27 cellular contexts compared by ENCODE assay signal in genomic region chr2:235706496-235706895, GRCh38.
"Had no signal": no experiment of that assay in that cellular context is flagged by ENCODE, and none has a peak within 500 bp of the region (broad histone marks: within the 10 kb centered on the region; RNA-seq: fewer than 3 reads in every experiment).

No MANE protein-coding gene starts in this region.

- H3K27me3 Mint-ChIP-seq: activated naive CD4-positive, alpha-beta T cell treated with anti-CD3 and anti-CD28 coated beads, Interleukin-2, amount 10 ng/mL, durations not matched to agents 7 days and 5 days; brain; effector memory CD8-positive, alpha-beta T cell; memory B cell had no signal

- H3K4me3 ChIP-seq: ascending aorta, coronary artery, dorsolateral prefrontal cortex, testis, uterus had no signal

- H3K36me3 Mint-ChIP-seq: activated CD4-positive, alpha-beta memory T cell treated with anti-CD3 and anti-CD28 coated beads for 36 hours; activated naive CD4-positive, alpha-beta T cell treated with anti-CD3 and anti-CD28 coated beads, Interleukin-2, amount 10 ng/mL, durations not matched to agents 7 days and 5 days; activated naive CD8-positive, alpha-beta T cell treated with anti-CD3 and anti-CD28 coated beads, Interleukin-2, amount 10 ng/mL, durations not matched to agents 7 days and 5 days; memory B cell; naive thymus-derived CD8-positive, alpha-beta T cell had no signal

- H3K9me3 Mint-ChIP-seq: activated CD4-positive, alpha-beta memory T cell treated with anti-CD3 and anti-CD28 coated beads for 36 hours; activated naive CD4-positive, alpha-beta T cell treated with anti-CD3 and anti-CD28 coated beads, Interleukin-2, amount 10 ng/mL, durations not matched to agents 7 days and 5 days; activated naive CD8-positive, alpha-beta T cell treated with anti-CD3 and anti-CD28 coated beads, Interleukin-2, amount 10 ng/mL, durations not matched to agents 7 days and 5 days; activated T-cell treated with anti-CD3 and anti-CD28 coated beads, Interleukin-2, amount 50 U/mL, for 24 hours; brain; effector memory CD8-positive, alpha-beta T cell; memory B cell; naive thymus-derived CD8-positive, alpha-beta T cell; T-helper 1 cell treated with Interleukin-12 subunit alpha and Interleukin-12 subunit beta and Interleukin-4 antibody, amounts not matched to agents 30 μg/mL and 1 μg/mL, for 36 hours had no signal

- H3K36me3 ChIP-seq: ascending aorta, uterus had no signal

- H3K27ac Mint-ChIP-seq: activated CD4-positive, alpha-beta memory T cell treated with anti-CD3 and anti-CD28 coated beads for 36 hours; activated naive CD4-positive, alpha-beta T cell treated with anti-CD3 and anti-CD28 coated beads, Interleukin-2, amount 10 ng/mL, durations not matched to agents 7 days and 5 days; activated naive CD8-positive, alpha-beta T cell treated with anti-CD3 and anti-CD28 coated beads, Interleukin-2, amount 10 ng/mL, durations not matched to agents 7 days and 5 days; activated T-cell treated with anti-CD3 and anti-CD28 coated beads, Interleukin-2, amount 50 U/mL, for 24 hours; brain; effector memory CD8-positive, alpha-beta T cell; memory B cell; naive thymus-derived CD8-positive, alpha-beta T cell; T-helper 1 cell treated with Interleukin-12 subunit alpha and Interleukin-12 subunit beta and Interleukin-4 antibody, amounts not matched to agents 30 μg/mL and 1 μg/mL, for 36 hours had no signal

- H3K4me1 Mint-ChIP-seq: activated naive CD4-positive, alpha-beta T cell treated with anti-CD3 and anti-CD28 coated beads, Interleukin-2, amount 10 ng/mL, durations not matched to agents 7 days and 5 days; activated naive CD8-positive, alpha-beta T cell treated with anti-CD3 and anti-CD28 coated beads, Interleukin-2, amount 10 ng/mL, durations not matched to agents 7 days and 5 days; memory B cell; naive thymus-derived CD8-positive, alpha-beta T cell had no signal

- H3K4me1 ChIP-seq: ascending aorta, testis had no signal

- H3K27ac ChIP-seq: ascending aorta, coronary artery, testis, uterus, WERI-Rb-1 had no signal

- H3K9me3 ChIP-seq: ascending aorta, testis, uterus had no signal

- DNase-seq: activated CD4-positive, alpha-beta memory T cell treated with anti-CD3 and anti-CD28 coated beads for 36 hours; activated CD4-positive, alpha-beta T cell treated with anti-CD3 and anti-CD28 coated beads for 48 hours; activated CD8-positive, alpha-beta memory T cell treated with anti-CD3 and anti-CD28 coated beads, Interleukin-2, amount 50 U/mL, for 48 hours; activated gamma-delta T cell; activated naive CD4-positive, alpha-beta T cell treated with anti-CD3 and anti-CD28 coated beads, Interleukin-2, amount 10 ng/mL, durations not matched to agents 7 days and 5 days; activated naive CD8-positive, alpha-beta T cell treated with anti-CD3 and anti-CD28 coated beads, Interleukin-2, amount 10 ng/mL, durations not matched to agents 7 days and 5 days; activated T-cell treated with anti-CD3 and anti-CD28 coated beads, Interleukin-2, amount 50 U/mL, for 24 hours; dorsolateral prefrontal cortex; effector memory CD8-positive, alpha-beta T cell; foreskin melanocyte; midbrain; naive thymus-derived CD8-positive, alpha-beta T cell; right cardiac atrium; stimulated activated CD4-positive, alpha-beta T cell treated with anti-CD3 and anti-CD28 coated beads, Interleukin-2, amount 100 ng/mL, for 48 hours; stimulated activated naive CD8-positive, alpha-beta T cell treated with anti-CD3 and anti-CD28 coated beads, Interleukin-15, Interleukin-2, amounts not matched to agents 100 U/mL and 50 U/mL, for 24 hours; T1000; testis; trophoblast cell; uterus; WERI-Rb-1 had no signal

- H3K27me3 ChIP-seq: ascending aorta, dorsolateral prefrontal cortex, testis, uterus had no signal

- ATAC-seq: activated CD4-positive, CD25-positive, alpha-beta regulatory T cell treated with anti-CD3 and anti-CD28 coated beads, Interleukin-2, amount 50 U/mL, for 24 hours; effector memory CD8-positive, alpha-beta T cell; esophagus mucosa; naive thymus-derived CD8-positive, alpha-beta T cell; right cardiac atrium; stimulated activated naive CD8-positive, alpha-beta T cell treated with anti-CD3 and anti-CD28 coated beads, Interleukin-15, Interleukin-2, amounts not matched to agents 100 U/mL and 50 U/mL, for 24 hours had no signal

- H3K4me3 Mint-ChIP-seq: activated CD4-positive, alpha-beta memory T cell treated with anti-CD3 and anti-CD28 coated beads for 36 hours; activated naive CD4-positive, alpha-beta T cell treated with anti-CD3 and anti-CD28 coated beads, Interleukin-2, amount 10 ng/mL, durations not matched to agents 7 days and 5 days; activated naive CD8-positive, alpha-beta T cell treated with anti-CD3 and anti-CD28 coated beads, Interleukin-2, amount 10 ng/mL, durations not matched to agents 7 days and 5 days; activated T-cell treated with anti-CD3 and anti-CD28 coated beads, Interleukin-2, amount 50 U/mL, for 24 hours; brain; effector memory CD8-positive, alpha-beta T cell; memory B cell; naive thymus-derived CD8-positive, alpha-beta T cell; T-helper 1 cell treated with Interleukin-12 subunit alpha and Interleukin-12 subunit beta and Interleukin-4 antibody, amounts not matched to agents 30 μg/mL and 1 μg/mL, for 36 hours had no signal
